8 cellular contexts compared by ENCODE assay signal in genomic region chr11:75241036-75241905, GRCh38. TPM values are rescaled to one million over a fixed set of nuclear protein-coding genes. Genes with fewer than 3 reads are reported as not detected.
DNase-seq lines count a peak whose midpoint lies in the region; ATAC-seq and TF ChIP-seq lines count a peak whose summit lies in the region.

No MANE protein-coding gene starts in this region.

- intact Hi-C loops in stomach (cut with DNase I; ENCODE audit: low total_unique reads): no loop called here

- TF ChIP-seq POLR2A in Peyer's patch (IDR thresholded peaks at IDR 0.05): no peak
- no peak for TF ChIP-seq POLR2A in stomach (IDR thresholded peaks at IDR 0.05)

- H3K27ac ChIP-seq in HUES6 (ENCODE audit: low read depth, low read length) (no peak overlapping the region), Peyer's patch (no peak overlapping the region), foreskin keratinocyte (no peak overlapping the region), neutrophil (peak overlapping the region; percentile 62), stomach (no peak overlapping the region)

- H3K9me3 ChIP-seq in HUES6 (ENCODE audit: control insufficient read depth, insufficient read depth, low read depth, low read length) (no peaks in the 10 kb centered on the region), Peyer's patch (no peaks in the 10 kb centered on the region), neutrophil (no peaks in the 10 kb centered on the region), stomach (no peaks in the 10 kb centered on the region)

- DNase-seq in COR-L47 (lab: John Stamatoyannopoulos, UW): peak; percentile 71
- DNase-seq in Peyer's patch: peak; percentile 61 to 93 (median 90)
- peak; percentile 96 for DNase-seq in activated effector memory CD4-positive, alpha-beta T cell treated with anti-CD3 and anti-CD28 coated beads, Interleukin-2, amount 50 U/mL, for 16 hours
- DNase-seq in foreskin keratinocyte: peak; percentile 31 to 35
- peak; percentile 87 for DNase-seq in stomach

- H3K36me3 ChIP-seq in HUES6 (ENCODE audit: control insufficient read depth, insufficient read depth, low read length) (no peaks in the 10 kb centered on the region; the same call in 1 of the 2 replicates), Peyer's patch (no peaks in the 10 kb centered on the region), neutrophil (no peaks in the 10 kb centered on the region), stomach (no peaks in the 10 kb centered on the region)

- peak overlapping the region; percentile 69 for H3K9ac ChIP-seq in HUES6 (ENCODE audit: low read length)

- no peak for TF ChIP-seq EP300 in stomach (IDR thresholded peaks at IDR 0.05)

- H3K27me3 ChIP-seq in HUES6 (ENCODE audit: control insufficient read depth, insufficient read depth, low read length): peaks cover 94% of the 10 kb centered on the region
- peaks cover 0 to 25% of the 10 kb centered on the region in 2 donors for H3K27me3 ChIP-seq in Peyer's patch
- H3K27me3 ChIP-seq in foreskin keratinocyte: peaks cover 85% of the 10 kb centered on the region
- H3K27me3 ChIP-seq in neutrophil: peaks cover 100% of the 10 kb centered on the region
- H3K27me3 ChIP-seq in stomach: peaks cover 0 to 72% (median 35%) of the 10 kb centered on the region in 3 donors

- H3K4me3 ChIP-seq in HUES6 (ENCODE audit: low read depth, low read length) (peak overlapping the region; percentile 70), Peyer's patch (peak overlapping the region; percentile 30 to 65 (median 54)), neutrophil (ENCODE audit: low read depth in 1 of 2, low read length in 1 of 2) (peak overlapping the region; percentile 65 to 70), stomach (peak overlapping the region; percentile 44 to 59 (median 50))

- H3K4me1 ChIP-seq in HUES6 (ENCODE audit: control insufficient read depth, insufficient read depth, low read length) (peaks cover 12% of the 10 kb centered on the region), Peyer's patch (peaks cover 0 to 17% (median 8%) of the 10 kb centered on the region in 4 donors), foreskin keratinocyte (no peaks in the 10 kb centered on the region), neutrophil (ENCODE audit: control insufficient read depth in 1 of 2, insufficient read depth in 1 of 2, low read depth in 1 of 2, low read length in 1 of 2) (peaks cover 16 to 17% of the 10 kb centered on the region in 2 experiments), stomach (peaks cover 16 to 23% (median 19%) of the 10 kb centered on the region in 4 donors)

- TF ChIP-seq CTCF in Peyer's patch (IDR thresholded peaks at IDR 0.05) (peak; percentile 64 to 100 (median 96)), foreskin keratinocyte (conservative IDR thresholded peaks at IDR 0.05) (peak; percentile 98), neutrophil (IDR thresholded peaks at IDR 0.05) (peak; percentile 99), stomach (IDR thresholded peaks at IDR 0.05) (peak in 3 of 7 experiments; percentile 71 to 97 (median 93))

- peak; percentile 91 for ATAC-seq in GM21390 (IDR thresholded peaks at IDR 0.05; ENCODE audit: unreplicated experiment)
- ATAC-seq in foreskin keratinocyte: peak; percentile 87

- WGBS in stomach, 5 donors: 0 to 1% (median 0%) methylated on average over 2 to 140 of the region's 140 CpGs; no CpG with 5 or more reads in 1 of the 5 donors

RNA-seq across cellular contexts. Expression of gene TPBGL, which starts 0.7 kb away (rescaled TPM):
- total RNA-seq in Peyer's patch (under 1 TPM in 1 of 4 donors, not detected in 3; 0.35 TPM), foreskin keratinocyte (not detected in 2 replicates), stomach (1 to 10 TPM in 1 of 5 donors, not detected in 4; 1.2 TPM)
- polyA plus RNA-seq in foreskin keratinocyte (0.01 TPM in 1 of 2 replicates, not detected in the other), stomach (under 1 TPM in 1 of 3 donors, not detected in 2; 0.13 TPM)

Comparison
In these comparisons a context has a peak if more than half of its experiments do, and no peak if none do; other contexts are left out.
1. DNase-seq: peak in every context shown above with its lines; median percentile 96 in activated effector memory CD4-positive, alpha-beta T cell treated with anti-CD3 and anti-CD28 coated beads, Interleukin-2, amount 50 U/mL, for 16 hours; 90 in Peyer's patch; 87 in stomach; 71 in COR-L47; 33 in foreskin keratinocyte.